ENCODE assay signal across 1 cellular context in the genomic region with DNA sequence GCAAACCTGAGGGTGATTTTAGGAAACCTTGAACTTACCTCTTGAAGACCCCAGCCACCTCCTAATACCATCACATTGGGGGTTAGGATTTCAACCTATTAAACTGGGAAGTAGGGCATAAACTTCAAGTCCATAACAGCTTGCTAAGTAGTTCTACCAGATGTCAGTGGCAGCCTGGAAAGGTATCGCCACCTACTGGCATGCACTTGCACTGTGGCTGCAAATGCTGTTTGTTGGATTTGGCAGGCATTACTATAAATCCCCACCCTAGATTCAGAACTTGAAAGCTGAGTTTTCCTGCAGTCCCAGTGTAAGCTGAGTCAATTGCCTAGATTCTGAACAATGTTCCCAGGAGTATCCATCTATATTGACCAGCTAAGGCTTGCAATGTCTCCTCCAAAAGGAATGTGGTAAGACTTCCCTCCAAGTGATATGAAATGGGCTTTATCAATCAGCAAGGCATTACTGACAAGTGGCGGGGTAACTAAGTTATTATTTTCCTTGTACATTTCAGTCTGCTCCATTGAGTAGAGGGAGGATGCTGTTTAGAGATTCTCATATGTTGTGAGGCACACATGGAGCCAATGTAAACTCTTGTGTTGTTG.
TF ChIP-seq lines count a peak whose summit lies in the region.

No MANE protein-coding gene starts in this region.

TF ChIP-seq in GM12878, 131 proteins besides CTCF, POLR2A, EP300 and RAD21 (continued from another document):
- TF ChIP-seq RUNX3 (IDR thresholded peaks at IDR 0.05; ENCODE audit: low read length) (peak; percentile 18; the same call in 1 of the 2 replicates), PAX5 (IDR thresholded peaks at IDR 0.05; ENCODE audit: borderline replicate concordance, low read depth, low read length) (no peak), NR2F1 (conservative IDR thresholded peaks at IDR 0.05) (no peak), EED (IDR thresholded peaks at IDR 0.05; ENCODE audit: low read depth) (no peak), CBX3 (IDR thresholded peaks at IDR 0.05; ENCODE audit: borderline replicate concordance, low read depth) (no peak), EZH2 (IDR thresholded peaks at IDR 0.05; ENCODE audit: borderline replicate concordance, control insufficient read depth, low read depth, low read length) (no peak)
